Comparison of ENCODE assay signal across 8 cellular contexts in genomic region chr3:140941434-140942220, GRCh38. TPM values are rescaled to one million over a fixed set of nuclear protein-coding genes. Genes with fewer than 3 reads are reported as not detected.
DNase-seq lines count a peak whose midpoint lies in the region; ATAC-seq and TF ChIP-seq lines count a peak whose summit lies in the region.

Gene SLC25A36 (plus strand): TSS chr3:140941836. CDS start chr3:140942055, 219 bp downstream.

- peak within 1 kb of the TSS; percentile 80 for H3K4me3 ChIP-seq in BE2C (ENCODE audit: low read depth, low read length)
- H3K4me3 ChIP-seq in colonic mucosa, result peak within 1 kb of the TSS; percentile 81

- H3K27me3 ChIP-seq in BE2C (no peaks in the 10 kb centered on the region; the same call in 1 of the 2 replicates), colonic mucosa (no peaks in the 10 kb centered on the region), layer of hippocampus (ENCODE audit: control insufficient read depth, insufficient read depth, low read length) (no peaks in the 10 kb centered on the region)

- H3K27ac ChIP-seq in colonic mucosa (peak within 1 kb of the TSS; percentile 91), layer of hippocampus (ENCODE audit: low read depth, low read length) (peak within 1 kb of the TSS; percentile 89)

- intact Hi-C loops in colonic mucosa (cut with DNase I), result no loop called here

- ATAC-seq in HG03460 (IDR thresholded peaks at IDR 0.05; ENCODE audit: unreplicated experiment), result peak; percentile 95

- H3K4me1 ChIP-seq in BE2C, result no peaks in the 10 kb centered on the region; the same call in 1 of the 2 replicates
- H3K4me1 ChIP-seq in colonic mucosa, result peaks cover 10% of the 10 kb centered on the region

- DNase-seq in BE2C (peak; percentile 97), GM19240 (ENCODE audit: insufficient read length, low spot score) (peak; percentile 53), NCI-H526 (lab: John Stamatoyannopoulos, UW) (peak; percentile 99 to 100), colonic mucosa (peak; percentile 98)
- peak; percentile 98 for DNase-seq in activated CD4-positive, alpha-beta T cell treated with anti-CD3 and anti-CD28 coated beads for 48 hours
- DNase-seq in stimulated activated CD4-positive, alpha-beta T cell treated with anti-CD3 and anti-CD28 coated beads, Interleukin-1b, Interleukin-23, amount 100 ng/mL, for 4 hours (ENCODE audit: low read depth in 2 of 2), result peak; percentile 94

- H3K9ac ChIP-seq in colonic mucosa (ENCODE audit: low read depth in 2 of 2, low read length in 2 of 2), result peak within 1 kb of the TSS; percentile 82 to 94

- TF ChIP-seq CTCF in BE2C (IDR thresholded peaks at IDR 0.05; ENCODE audit: low read depth, low read length) (no peak), colonic mucosa (IDR thresholded peaks at IDR 0.05) (no peak)

- H3K9me3 ChIP-seq in BE2C (no peaks in the 10 kb centered on the region), colonic mucosa (no peaks in the 10 kb centered on the region)

- H3K36me3 ChIP-seq in BE2C, result no peaks in the 10 kb centered on the region
- no peaks in the 10 kb centered on the region for H3K36me3 ChIP-seq in colonic mucosa

RNA-seq across cellular contexts. Expression of gene SLC25A36, which starts in this region (rescaled TPM):
- polyA plus RNA-seq in BE2C (2012; ENCODE audit: insufficient read depth, insufficient read length, low read depth), result 46.7 TPM
- total RNA-seq in colonic mucosa, result 10 to 100 TPM; 38.1 to 67.5 TPM

Comparison
In these comparisons a context has a peak if more than half of its experiments do, and no peak if none do; other contexts are left out.
1. Peak in every context shown above with its lines: DNase-seq, ATAC-seq, H3K4me3 ChIP-seq and H3K27ac ChIP-seq.